In the genomic region with DNA sequence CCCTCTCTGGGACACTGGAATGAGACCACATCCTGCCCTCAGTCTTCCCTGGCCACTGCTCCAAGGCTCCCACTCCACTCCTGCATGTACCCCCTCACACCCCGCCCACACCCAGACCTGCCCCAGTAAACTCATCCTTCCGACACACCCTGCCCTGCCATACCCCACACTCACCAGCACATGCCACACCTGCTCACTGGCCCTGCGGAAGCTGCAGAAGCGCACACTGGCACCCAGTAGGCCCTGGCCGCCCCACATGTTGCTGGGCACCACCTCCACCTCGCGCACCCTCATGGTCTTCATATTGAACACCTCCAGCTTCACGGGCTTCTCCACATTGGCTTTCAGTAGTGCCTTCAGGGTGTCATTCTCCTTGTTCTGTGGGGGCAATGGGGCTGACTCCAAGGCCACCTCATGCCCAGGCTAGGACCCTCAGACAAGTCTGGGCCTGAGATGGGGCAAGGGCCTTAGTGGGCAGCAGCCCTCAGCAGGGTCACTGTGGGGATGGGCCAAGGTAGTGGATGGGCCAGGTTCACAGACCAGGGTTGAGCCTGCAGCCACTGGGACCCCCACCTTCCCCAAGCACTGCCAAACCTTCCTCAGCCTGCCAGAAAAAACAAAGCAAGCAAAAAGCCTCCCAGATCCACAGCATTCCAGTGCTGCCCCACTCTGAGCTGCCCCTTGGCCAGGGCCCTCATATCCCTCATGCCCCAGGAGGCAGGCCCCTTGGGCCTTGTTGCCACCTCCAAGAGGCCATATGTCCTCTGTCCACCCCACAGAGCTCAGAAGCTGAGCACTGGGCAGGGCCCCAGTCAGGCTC, we compare ENCODE assay signal across 19 cellular contexts. TPM values are rescaled to one million over a fixed set of nuclear protein-coding genes. Genes with fewer than 3 reads are reported as not detected.
DNase-seq lines count a peak whose midpoint lies in the region; ATAC-seq and TF ChIP-seq lines count a peak whose summit lies in the region.
"Had no signal": no experiment of that assay in that cellular context is flagged by ENCODE, and none has a peak within 500 bp of the region (broad histone marks: within the 10 kb centered on the region; RNA-seq: fewer than 3 reads in every experiment).

No MANE protein-coding gene starts in this region.

- H3K4me3 ChIP-seq in CD8-positive, alpha-beta memory T cell (ENCODE audit: low read length) = no peak overlapping the region
- H3K4me3 ChIP-seq in neuronal stem cell (ENCODE audit: low read length in 2 of 2) = peak overlapping the region in 1 of 2 donors; percentile 42
- H3K4me3 ChIP-seq: suprapubic skin had no signal

- H3K4me2 ChIP-seq in neuronal stem cell (ENCODE audit: insufficient read depth, low read length, poor library complexity, severe bottlenecking) = no peak overlapping the region

- TF ChIP-seq CTCF in C4-2B (conservative IDR thresholded peaks at IDR 0.05) = no peak

- no peaks in the 10 kb centered on the region for H3K27me3 ChIP-seq in CD8-positive, alpha-beta memory T cell (ENCODE audit: insufficient read depth, low read length, poor library complexity, severe bottlenecking)
- H3K27me3 ChIP-seq in neuronal stem cell (ENCODE audit: control insufficient read depth in 3 of 3, insufficient read depth in 3 of 3, low read depth in 1 of 3, low read length in 3 of 3) = no peaks in the 10 kb centered on the region
- H3K27me3 ChIP-seq: suprapubic skin had no signal

- H3K4me1 ChIP-seq in CD8-positive, alpha-beta memory T cell (ENCODE audit: insufficient read depth, low read length) = peaks cover 17% of the 10 kb centered on the region
- H3K4me1 ChIP-seq in neuronal stem cell (ENCODE audit: control insufficient read depth in 2 of 2, insufficient read depth in 1 of 2, low read depth in 1 of 2, low read length in 2 of 2) = peaks cover 5% of the 10 kb centered on the region in 2 donors

- H2AK5ac ChIP-seq in neuronal stem cell (ENCODE audit: low read depth, low read length) = peak overlapping the region; percentile 27

- peak overlapping the region; percentile 25 for H2BK12ac ChIP-seq in neuronal stem cell (ENCODE audit: low read length)

- H3K27me3 Mint-ChIP-seq in CD8-positive, alpha-beta memory T cell = peaks cover 0 to 1% of the 10 kb centered on the region in 2 donors
- H3K27me3 Mint-ChIP-seq: effector memory CD8-positive, alpha-beta T cell had no signal

- H3K79me1 ChIP-seq in neuronal stem cell (ENCODE audit: low read depth, low read length) = peaks cover 8% of the 10 kb centered on the region

- no peak overlapping the region for H3K18ac ChIP-seq in neuronal stem cell (ENCODE audit: low read length)

- ATAC-seq in GM21423 (IDR thresholded peaks at IDR 0.05; ENCODE audit: unreplicated experiment) (no peak), GM18861 (IDR thresholded peaks at IDR 0.05; ENCODE audit: unreplicated experiment) (no peak)
- ATAC-seq: effector memory CD8-positive, alpha-beta T cell; Panc1 had no signal

- peaks cover 40 to 51% (median 46%) of the 10 kb centered on the region in 3 donors for H3K4me1 Mint-ChIP-seq in CD8-positive, alpha-beta memory T cell

- H3K9ac ChIP-seq in neuronal stem cell (ENCODE audit: low read depth, low read length, poor library complexity) = peak overlapping the region; percentile 51

- H3K4me3 Mint-ChIP-seq in CD8-positive, alpha-beta memory T cell = peak overlapping the region in 1 of 7 donors; percentile 46
- H3K4me3 Mint-ChIP-seq: effector memory CD8-positive, alpha-beta T cell had no signal

- no peak overlapping the region for H3K4ac ChIP-seq in neuronal stem cell (ENCODE audit: low read length)

- CTCF ChIA-PET in CD8-positive, alpha-beta memory T cell (lab: Charles Lee) = interaction anchor here (1.0 to 2.1 kb wide), 3 partner anchors 161 to 189 kb away, joined by 3 to 4 read pairs (median 3); no protein-coding TSS in a partner anchor

- H3K27ac Mint-ChIP-seq in CD8-positive, alpha-beta memory T cell = peak overlapping the region; percentile 39 to 95 (median 55)

- H3K9me3 ChIP-seq in CD8-positive, alpha-beta memory T cell (ENCODE audit: low read length) = no peaks in the 10 kb centered on the region
- H3K9me3 ChIP-seq in neuronal stem cell (replicated peaks in 1 of 2; ENCODE audit: control insufficient read depth in 2 of 2, insufficient read depth in 1 of 2, low read depth in 1 of 2, low read length in 2 of 2) = no peaks in the 10 kb centered on the region
- H3K9me3 ChIP-seq: suprapubic skin had no signal

- no peak for DNase-seq in CD8-positive, alpha-beta memory T cell
- DNase-seq in astrocyte of the hippocampus (ENCODE audit: low read depth, low spot score) = peak; percentile 17
- DNase-seq in neuronal stem cell (ENCODE audit: low spot score) = no peak
- no peak for DNase-seq in putamen (ENCODE audit: low spot score)
- DNase-seq: activated CD4-positive, alpha-beta T cell treated with anti-CD3 and anti-CD28 coated beads for 1 hour; caudate nucleus; effector memory CD8-positive, alpha-beta T cell; hypothalamus; kidney; NCI-H1105 treated with DMSO at 0.1 percent for 48 hours; occipital lobe; stimulated activated CD4-positive, alpha-beta T cell treated with anti-CD3 and anti-CD28 coated beads, Interleukin-1b, Interleukin-23, amount 100 ng/mL, for 48 hours; T-helper 9 cell had no signal

- no peak overlapping the region for H2BK120ac ChIP-seq in neuronal stem cell (ENCODE audit: low read depth, low read length)

- H2BK15ac ChIP-seq in neuronal stem cell (ENCODE audit: low read length) = no peak overlapping the region

- H3K36me3 Mint-ChIP-seq in CD8-positive, alpha-beta memory T cell = peaks cover 0 to 23% (median 0%) of the 10 kb centered on the region in 3 donors

- no peaks in the 10 kb centered on the region for H3K9me3 Mint-ChIP-seq in CD8-positive, alpha-beta memory T cell
- H3K9me3 Mint-ChIP-seq: effector memory CD8-positive, alpha-beta T cell had no signal

- H3K14ac ChIP-seq in neuronal stem cell (ENCODE audit: low read length) = no peak overlapping the region

- no peak overlapping the region for H4K8ac ChIP-seq in neuronal stem cell (ENCODE audit: low read depth, low read length)

- peak overlapping the region; percentile 37 for H3K23ac ChIP-seq in neuronal stem cell (ENCODE audit: low read depth, low read length, poor library complexity)

- H3K27ac ChIP-seq in C4-2B (0 out of 2 replicates have a peak overlapping the region, but pooled peaks have one; percentile 6), neuronal stem cell (replicated peaks; ENCODE audit: low read length) (no peak overlapping the region)
- H3K27ac ChIP-seq in CD8-positive, alpha-beta memory T cell (ENCODE audit: low read depth, low read length) = no peak overlapping the region
- H3K27ac ChIP-seq: suprapubic skin had no signal

- H3K36me3 ChIP-seq in CD8-positive, alpha-beta memory T cell (ENCODE audit: insufficient read depth, low read length) = peaks cover 5% of the 10 kb centered on the region
- H3K36me3 ChIP-seq in neuronal stem cell (replicated peaks in 1 of 2; ENCODE audit: control insufficient read depth in 2 of 2, insufficient read depth in 2 of 2, low read length in 2 of 2) = peaks cover 16 to 55% of the 10 kb centered on the region in 2 donors

- no peak overlapping the region for H2BK5ac ChIP-seq in neuronal stem cell (ENCODE audit: low read length)

- H4K91ac ChIP-seq in neuronal stem cell (ENCODE audit: low read depth, low read length, poor library complexity) = no peak overlapping the region

- POLR2A ChIA-PET in CD8-positive, alpha-beta memory T cell (lab: Charles Lee) = no interaction called here

- no peak overlapping the region for H2AFZ ChIP-seq in neuronal stem cell (ENCODE audit: low read length)

- no CpG with 5 or more reads among the region's 8 CpGs for WGBS in neuronal stem cell (ENCODE audit: extremely low coverage in 2 of 2, insufficient read length in 2 of 2, insufficient replicate concordance in 1 of 2), 2 donors

RNA-seq across cellular contexts. Expression of a gene that starts 4.7 kb away (rescaled TPM):
- 10 to 100 TPM; 21.6 to 22.8 TPM for total RNA-seq in CD8-positive, alpha-beta memory T cell
- polyA plus RNA-seq in CD8-positive, alpha-beta memory T cell = 16.9 TPM
- 18.3 TPM for polyA plus RNA-seq in neuronal stem cell (2013, experiment 1 of 2)
- 18.3 TPM for polyA plus RNA-seq in neuronal stem cell (2013, experiment 2 of 2)

RNA-seq across cellular contexts. Expression of a gene that starts 4.8 kb away (rescaled TPM):
- total RNA-seq in CD8-positive, alpha-beta memory T cell = 1 to 10 TPM in 1 of 2 experiments, under 1 TPM in 1; 0.80 to 1.1 TPM
- 0.67 TPM for polyA plus RNA-seq in CD8-positive, alpha-beta memory T cell
- 4.3 TPM for polyA plus RNA-seq in neuronal stem cell (2013, experiment 1 of 2)
- polyA plus RNA-seq in neuronal stem cell (2013, experiment 2 of 2) = 4.8 TPM

RNA-seq across cellular contexts. Expression of a gene that starts 50.7 kb away (rescaled TPM):
- 10 to 100 TPM; 31.7 to 33.8 TPM for total RNA-seq in CD8-positive, alpha-beta memory T cell
- 30.7 TPM for polyA plus RNA-seq in CD8-positive, alpha-beta memory T cell
- polyA plus RNA-seq in neuronal stem cell (2013, experiment 1 of 2) = 4.6 TPM
- polyA plus RNA-seq in neuronal stem cell (2013, experiment 2 of 2) = 4.5 TPM

RNA-seq across cellular contexts. Expression of a gene that starts 50.9 kb away (rescaled TPM):
- total RNA-seq in CD8-positive, alpha-beta memory T cell = 10 to 100 TPM; 44.7 to 46.3 TPM
- polyA plus RNA-seq in CD8-positive, alpha-beta memory T cell = 44.7 TPM
- polyA plus RNA-seq in neuronal stem cell (2013, experiment 1 of 2) = 45.7 TPM
- polyA plus RNA-seq in neuronal stem cell (2013, experiment 2 of 2) = 46.4 TPM

RNA-seq across cellular contexts. Expression of a gene that starts 51.0 kb away (rescaled TPM):
- under 1 TPM; 0.07 to 0.09 TPM for total RNA-seq in CD8-positive, alpha-beta memory T cell
- polyA plus RNA-seq in CD8-positive, alpha-beta memory T cell = not detected
- polyA plus RNA-seq in neuronal stem cell (2013, experiment 1 of 2) = 0.25 TPM
- polyA plus RNA-seq in neuronal stem cell (2013, experiment 2 of 2) = 0.29 TPM
- total RNA-seq: H4 had no signal
